11 cellular contexts compared by ENCODE assay signal in genomic region chr12:79058342-79058741, GRCh38.
DNase-seq lines count a peak whose midpoint lies in the region; ATAC-seq and TF ChIP-seq lines count a peak whose summit lies in the region.
"Had no signal": no experiment of that assay in that cellular context is flagged by ENCODE, and none has a peak within 500 bp of the region (broad histone marks: within the 10 kb centered on the region; RNA-seq: fewer than 3 reads in every experiment).

No MANE protein-coding gene starts in this region.

- DNase-seq in RWPE2 (ENCODE audit: low spot score) (no peak), kidney glomerular epithelial cell (lab: John Stamatoyannopoulos, UW) (peak; percentile 68), RPMI8226 (no peak), ecto neural progenitor cell (ENCODE audit: low spot score) (no peak), GM19238 (ENCODE audit: insufficient read length, low spot score) (no peak), C1 segment of cervical spinal cord (lab: John Stamatoyannopoulos, UW) (no peak)
- DNase-seq: activated CD4-positive, alpha-beta T cell treated with anti-CD3 and anti-CD28 coated beads for 4 hours had no signal

- H3K9me3 ChIP-seq in RWPE2 (ENCODE audit: severe bottlenecking) = no peaks in the 10 kb centered on the region
- H3K9me3 ChIP-seq: gastroesophageal sphincter, suprapubic skin had no signal

- no peak for TF ChIP-seq CTCF in RWPE2 (IDR thresholded peaks at IDR 0.05; ENCODE audit: poor library complexity, severe bottlenecking)

- H3K4me1 ChIP-seq in RWPE2 (ENCODE audit: insufficient read depth, poor library complexity, severe bottlenecking) = peaks cover 11% of the 10 kb centered on the region
- H3K4me1 ChIP-seq: gastroesophageal sphincter, suprapubic skin had no signal

- no peak overlapping the region for H3K27ac ChIP-seq in RWPE2 (ENCODE audit: poor library complexity, severe bottlenecking)
- H3K27ac ChIP-seq: gastroesophageal sphincter, suprapubic skin had no signal

- no peaks in the 10 kb centered on the region for H3K36me3 ChIP-seq in RWPE2 (ENCODE audit: low read depth)
- H3K36me3 ChIP-seq: gastroesophageal sphincter, suprapubic skin had no signal

- no peak overlapping the region for H3K4me3 ChIP-seq in RWPE2 (ENCODE audit: severe bottlenecking)
- H3K4me3 ChIP-seq: gastroesophageal sphincter, suprapubic skin had no signal

- no peaks in the 10 kb centered on the region for H3K27me3 ChIP-seq in RWPE2 (ENCODE audit: insufficient read depth, poor library complexity, severe bottlenecking)
- H3K27me3 ChIP-seq: gastroesophageal sphincter, suprapubic skin had no signal

- peak; percentile 39 for ATAC-seq in GM18909 (IDR thresholded peaks at IDR 0.05; ENCODE audit: poor library complexity, unreplicated experiment)
- ATAC-seq in HG02973 (IDR thresholded peaks at IDR 0.05; ENCODE audit: unreplicated experiment) = peak; percentile 52
- ATAC-seq in RWPE2 (ENCODE audit: low read depth) = peak; percentile 51; the same call in 1 of the 3 replicates
- ATAC-seq: gastroesophageal sphincter had no signal
